1 cellular context compared by ENCODE assay signal in genomic region chr7:140049339-140050024, GRCh38.
TF ChIP-seq lines count a peak whose summit lies in the region.

No MANE protein-coding gene starts in this region.

TF ChIP-seq in HepG2, 621 proteins besides CTCF, POLR2A, EP300 and RAD21 (continued from another document and continues in another):
- TF ChIP-seq, protein P1, sequence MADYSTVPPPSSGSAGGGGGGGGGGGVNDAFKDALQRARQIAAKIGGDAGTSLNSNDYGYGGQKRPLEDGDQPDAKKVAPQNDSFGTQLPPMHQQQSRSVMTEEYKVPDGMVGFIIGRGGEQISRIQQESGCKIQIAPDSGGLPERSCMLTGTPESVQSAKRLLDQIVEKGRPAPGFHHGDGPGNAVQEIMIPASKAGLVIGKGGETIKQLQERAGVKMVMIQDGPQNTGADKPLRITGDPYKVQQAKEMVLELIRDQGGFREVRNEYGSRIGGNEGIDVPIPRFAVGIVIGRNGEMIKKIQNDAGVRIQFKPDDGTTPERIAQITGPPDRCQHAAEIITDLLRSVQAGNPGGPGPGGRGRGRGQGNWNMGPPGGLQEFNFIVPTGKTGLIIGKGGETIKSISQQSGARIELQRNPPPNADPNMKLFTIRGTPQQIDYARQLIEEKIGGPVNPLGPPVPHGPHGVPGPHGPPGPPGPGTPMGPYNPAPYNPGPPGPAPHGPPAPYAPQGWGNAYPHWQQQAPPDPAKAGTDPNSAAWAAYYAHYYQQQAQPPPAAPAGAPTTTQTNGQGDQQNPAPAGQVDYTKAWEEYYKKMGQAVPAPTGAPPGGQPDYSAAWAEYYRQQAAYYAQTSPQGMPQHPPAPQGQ (CRISPR knock-in tag; IDR thresholded peaks at IDR 0.05; ENCODE audit: borderline replicate concordance): no peak
- TF ChIP-seq, protein P2, sequence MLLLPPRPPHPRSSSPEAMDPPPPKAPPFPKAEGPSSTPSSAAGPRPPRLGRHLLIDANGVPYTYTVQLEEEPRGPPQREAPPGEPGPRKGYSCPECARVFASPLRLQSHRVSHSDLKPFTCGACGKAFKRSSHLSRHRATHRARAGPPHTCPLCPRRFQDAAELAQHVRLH (CRISPR knock-in tag; IDR thresholded peaks at IDR 0.05; ENCODE audit: borderline replicate concordance, low read depth): 0 out of 2 replicates have a peak, but pooled peaks have one; percentile 69
- TF ChIP-seq SMAD1 (CRISPR knock-in tag; IDR thresholded peaks at IDR 0.05; ENCODE audit: borderline replicate concordance, low read depth) (peak; percentile 47; the same call in 1 of the 2 replicates), ZNF101 (CRISPR knock-in tag; IDR thresholded peaks at IDR 0.05; ENCODE audit: borderline replicate concordance, low read depth) (0 out of 2 replicates have a peak, but pooled peaks have one; percentile 66), TARDBP (CRISPR knock-in tag; IDR thresholded peaks at IDR 0.05) (peak; percentile 96), ATF7 (IDR thresholded peaks at IDR 0.05) (no peak), ATF7 (CRISPR knock-in tag; IDR thresholded peaks at IDR 0.05) (peak; percentile 70; the same call in 1 of the 2 replicates), GPN1 (CRISPR knock-in tag; IDR thresholded peaks at IDR 0.05; ENCODE audit: borderline replicate concordance) (no peak), HNRNPH1 (optimal IDR thresholded peaks at IDR 0.05; ENCODE audit: low read depth, low read length) (no peak), CEBPG (CRISPR knock-in tag; IDR thresholded peaks at IDR 0.05) (peak; percentile 67), ZNF10 (CRISPR knock-in tag; IDR thresholded peaks at IDR 0.05; ENCODE audit: borderline replicate concordance, low read depth) (no peak), ZNF331 (CRISPR knock-in tag; IDR thresholded peaks at IDR 0.05) (peak; percentile 83), PAF1 (CRISPR knock-in tag; IDR thresholded peaks at IDR 0.05) (no peak), ZNF264 (CRISPR knock-in tag; IDR thresholded peaks at IDR 0.05) (peak; percentile 86), NR2F2 (IDR thresholded peaks at IDR 0.05; ENCODE audit: borderline replicate concordance, low read depth) (peak; percentile 99), ZNF550 (CRISPR knock-in tag; IDR thresholded peaks at IDR 0.05; ENCODE audit: borderline replicate concordance) (no peak), CBX5 (CRISPR knock-in tag; IDR thresholded peaks at IDR 0.05; ENCODE audit: borderline replicate concordance) (peak; percentile 66; the same call in 1 of the 2 replicates), ZNF207 (IDR thresholded peaks at IDR 0.05; ENCODE audit: borderline replicate concordance) (no peak), ZNF746 (CRISPR knock-in tag; IDR thresholded peaks at IDR 0.05) (peak; percentile 70; the same call in 1 of the 2 replicates), ZNF589 (CRISPR knock-in tag; conservative IDR thresholded peaks at IDR 0.05) (no peak), ZNF292 (CRISPR knock-in tag; IDR thresholded peaks at IDR 0.05; ENCODE audit: borderline replicate concordance, low read depth) (peak; percentile 62; the same call in 1 of the 2 replicates), PCBP2 (optimal IDR thresholded peaks at IDR 0.05; ENCODE audit: low read depth, low read length, poor library complexity, severe bottlenecking) (no peak), ARHGAP35 (CRISPR knock-in tag; IDR thresholded peaks at IDR 0.05; ENCODE audit: borderline replicate concordance) (no peak), CREB3 (CRISPR knock-in tag; IDR thresholded peaks at IDR 0.05) (no peak), HDAC1 (CRISPR knock-in tag; IDR thresholded peaks at IDR 0.05) (peak; percentile 87), SAP130 (CRISPR knock-in tag; IDR thresholded peaks at IDR 0.05; ENCODE audit: low read depth) (peak; percentile 88), ZNF670 (CRISPR knock-in tag; IDR thresholded peaks at IDR 0.05; ENCODE audit: borderline replicate concordance) (peak; percentile 20; the same call in 1 of the 2 replicates), ZNF652 (CRISPR knock-in tag; IDR thresholded peaks at IDR 0.05; ENCODE audit: borderline replicate concordance, low read depth) (0 out of 2 replicates have a peak, but pooled peaks have one; percentile 32), DNMT3B (CRISPR knock-in tag; conservative IDR thresholded peaks at IDR 0.05) (0 out of 2 replicates have a peak, but pooled peaks have one; percentile 51), NAIF1 (CRISPR knock-in tag; IDR thresholded peaks at IDR 0.05; ENCODE audit: borderline replicate concordance) (peak; percentile 90), MED13 (CRISPR knock-in tag; IDR thresholded peaks at IDR 0.05) (peak; percentile 83), SUZ12 (IDR thresholded peaks at IDR 0.05; ENCODE audit: low read depth, low read length) (no peak), ATAD3A (CRISPR knock-in tag; IDR thresholded peaks at IDR 0.05) (no peak), ZNF33A (CRISPR knock-in tag; IDR thresholded peaks at IDR 0.05; ENCODE audit: borderline replicate concordance) (no peak), FOXO1 (CRISPR knock-in tag; IDR thresholded peaks at IDR 0.05) (peak; percentile 97), ZNF160 (CRISPR knock-in tag; IDR thresholded peaks at IDR 0.05) (peak; percentile 55; the same call in 1 of the 2 replicates), NR2F6 (IDR thresholded peaks at IDR 0.05) (peak; percentile 99), NR2F6 (CRISPR knock-in tag; IDR thresholded peaks at IDR 0.05) (peak; percentile 99), SCMH1 (CRISPR knock-in tag; IDR thresholded peaks at IDR 0.05; ENCODE audit: borderline replicate concordance) (no peak)
- TF ChIP-seq, protein P3, sequence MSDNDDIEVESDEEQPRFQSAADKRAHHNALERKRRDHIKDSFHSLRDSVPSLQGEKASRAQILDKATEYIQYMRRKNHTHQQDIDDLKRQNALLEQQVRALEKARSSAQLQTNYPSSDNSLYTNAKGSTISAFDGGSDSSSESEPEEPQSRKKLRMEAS (IDR thresholded peaks at IDR 0.05): peak; percentile 61
- TF ChIP-seq, protein P4, sequence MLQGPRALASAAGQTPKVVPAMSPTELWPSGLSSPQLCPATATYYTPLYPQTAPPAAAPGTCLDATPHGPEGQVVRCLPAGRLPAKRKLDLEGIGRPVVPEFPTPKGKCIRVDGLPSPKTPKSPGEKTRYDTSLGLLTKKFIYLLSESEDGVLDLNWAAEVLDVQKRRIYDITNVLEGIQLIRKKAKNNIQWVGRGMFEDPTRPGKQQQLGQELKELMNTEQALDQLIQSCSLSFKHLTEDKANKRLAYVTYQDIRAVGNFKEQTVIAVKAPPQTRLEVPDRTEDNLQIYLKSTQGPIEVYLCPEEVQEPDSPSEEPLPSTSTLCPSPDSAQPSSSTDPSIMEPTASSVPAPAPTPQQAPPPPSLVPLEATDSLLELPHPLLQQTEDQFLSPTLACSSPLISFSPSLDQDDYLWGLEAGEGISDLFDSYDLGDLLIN (CRISPR knock-in tag; IDR thresholded peaks at IDR 0.05; ENCODE audit: borderline replicate concordance): no peak
- TF ChIP-seq, protein P5, sequence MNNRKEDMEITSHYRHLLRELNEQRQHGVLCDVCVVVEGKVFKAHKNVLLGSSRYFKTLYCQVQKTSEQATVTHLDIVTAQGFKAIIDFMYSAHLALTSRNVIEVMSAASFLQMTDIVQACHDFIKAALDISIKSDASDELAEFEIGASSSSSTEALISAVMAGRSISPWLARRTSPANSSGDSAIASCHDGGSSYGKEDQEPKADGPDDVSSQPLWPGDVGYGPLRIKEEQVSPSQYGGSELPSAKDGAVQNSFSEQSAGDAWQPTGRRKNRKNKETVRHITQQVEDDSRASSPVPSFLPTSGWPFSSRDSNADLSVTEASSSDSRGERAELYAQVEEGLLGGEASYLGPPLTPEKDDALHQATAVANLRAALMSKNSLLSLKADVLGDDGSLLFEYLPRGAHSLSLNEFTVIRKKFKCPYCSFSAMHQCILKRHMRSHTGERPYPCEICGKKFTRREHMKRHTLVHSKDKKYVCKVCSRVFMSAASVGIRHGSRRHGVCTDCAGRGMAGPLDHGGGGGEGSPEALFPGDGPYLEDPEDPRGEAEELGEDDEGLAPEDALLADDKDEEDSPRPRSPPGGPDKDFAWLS (CRISPR knock-in tag; IDR thresholded peaks at IDR 0.05; ENCODE audit: borderline replicate concordance): no peak
- TF ChIP-seq, protein P6, sequence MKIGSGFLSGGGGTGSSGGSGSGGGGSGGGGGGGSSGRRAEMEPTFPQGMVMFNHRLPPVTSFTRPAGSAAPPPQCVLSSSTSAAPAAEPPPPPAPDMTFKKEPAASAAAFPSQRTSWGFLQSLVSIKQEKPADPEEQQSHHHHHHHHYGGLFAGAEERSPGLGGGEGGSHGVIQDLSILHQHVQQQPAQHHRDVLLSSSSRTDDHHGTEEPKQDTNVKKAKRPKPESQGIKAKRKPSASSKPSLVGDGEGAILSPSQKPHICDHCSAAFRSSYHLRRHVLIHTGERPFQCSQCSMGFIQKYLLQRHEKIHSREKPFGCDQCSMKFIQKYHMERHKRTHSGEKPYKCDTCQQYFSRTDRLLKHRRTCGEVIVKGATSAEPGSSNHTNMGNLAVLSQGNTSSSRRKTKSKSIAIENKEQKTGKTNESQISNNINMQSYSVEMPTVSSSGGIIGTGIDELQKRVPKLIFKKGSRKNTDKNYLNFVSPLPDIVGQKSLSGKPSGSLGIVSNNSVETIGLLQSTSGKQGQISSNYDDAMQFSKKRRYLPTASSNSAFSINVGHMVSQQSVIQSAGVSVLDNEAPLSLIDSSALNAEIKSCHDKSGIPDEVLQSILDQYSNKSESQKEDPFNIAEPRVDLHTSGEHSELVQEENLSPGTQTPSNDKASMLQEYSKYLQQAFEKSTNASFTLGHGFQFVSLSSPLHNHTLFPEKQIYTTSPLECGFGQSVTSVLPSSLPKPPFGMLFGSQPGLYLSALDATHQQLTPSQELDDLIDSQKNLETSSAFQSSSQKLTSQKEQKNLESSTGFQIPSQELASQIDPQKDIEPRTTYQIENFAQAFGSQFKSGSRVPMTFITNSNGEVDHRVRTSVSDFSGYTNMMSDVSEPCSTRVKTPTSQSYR (CRISPR knock-in tag; IDR thresholded peaks at IDR 0.05; ENCODE audit: borderline replicate concordance): peak; percentile 67; the same call in 1 of the 2 replicates
- TF ChIP-seq, protein P7, sequence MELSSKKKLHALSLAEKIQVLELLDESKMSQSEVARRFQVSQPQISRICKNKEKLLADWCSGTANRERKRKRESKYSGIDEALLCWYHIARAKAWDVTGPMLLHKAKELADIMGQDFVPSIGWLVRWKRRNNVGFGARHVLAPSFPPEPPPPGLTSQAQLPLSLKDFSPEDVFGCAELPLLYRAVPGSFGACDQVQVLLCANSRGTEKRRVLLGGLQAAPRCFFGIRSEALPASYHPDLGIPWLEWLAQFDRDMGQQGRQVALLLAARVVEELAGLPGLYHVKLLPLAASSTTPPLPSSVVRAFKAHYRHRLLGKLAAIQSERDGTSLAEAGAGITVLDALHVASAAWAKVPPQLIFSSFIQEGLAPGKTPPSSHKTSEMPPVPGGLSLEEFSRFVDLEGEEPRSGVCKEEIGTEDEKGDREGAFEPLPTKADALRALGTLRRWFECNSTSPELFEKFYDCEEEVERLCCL (CRISPR knock-in tag; IDR thresholded peaks at IDR 0.05; ENCODE audit: borderline replicate concordance): peak; percentile 27; the same call in 1 of the 2 replicates
- TF ChIP-seq, protein P8, sequence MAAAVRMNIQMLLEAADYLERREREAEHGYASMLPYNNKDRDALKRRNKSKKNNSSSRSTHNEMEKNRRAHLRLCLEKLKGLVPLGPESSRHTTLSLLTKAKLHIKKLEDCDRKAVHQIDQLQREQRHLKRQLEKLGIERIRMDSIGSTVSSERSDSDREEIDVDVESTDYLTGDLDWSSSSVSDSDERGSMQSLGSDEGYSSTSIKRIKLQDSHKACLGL (CRISPR knock-in tag; IDR thresholded peaks at IDR 0.05): 0 out of 2 replicates have a peak, but pooled peaks have one; percentile 22
- TF ChIP-seq, protein P9, sequence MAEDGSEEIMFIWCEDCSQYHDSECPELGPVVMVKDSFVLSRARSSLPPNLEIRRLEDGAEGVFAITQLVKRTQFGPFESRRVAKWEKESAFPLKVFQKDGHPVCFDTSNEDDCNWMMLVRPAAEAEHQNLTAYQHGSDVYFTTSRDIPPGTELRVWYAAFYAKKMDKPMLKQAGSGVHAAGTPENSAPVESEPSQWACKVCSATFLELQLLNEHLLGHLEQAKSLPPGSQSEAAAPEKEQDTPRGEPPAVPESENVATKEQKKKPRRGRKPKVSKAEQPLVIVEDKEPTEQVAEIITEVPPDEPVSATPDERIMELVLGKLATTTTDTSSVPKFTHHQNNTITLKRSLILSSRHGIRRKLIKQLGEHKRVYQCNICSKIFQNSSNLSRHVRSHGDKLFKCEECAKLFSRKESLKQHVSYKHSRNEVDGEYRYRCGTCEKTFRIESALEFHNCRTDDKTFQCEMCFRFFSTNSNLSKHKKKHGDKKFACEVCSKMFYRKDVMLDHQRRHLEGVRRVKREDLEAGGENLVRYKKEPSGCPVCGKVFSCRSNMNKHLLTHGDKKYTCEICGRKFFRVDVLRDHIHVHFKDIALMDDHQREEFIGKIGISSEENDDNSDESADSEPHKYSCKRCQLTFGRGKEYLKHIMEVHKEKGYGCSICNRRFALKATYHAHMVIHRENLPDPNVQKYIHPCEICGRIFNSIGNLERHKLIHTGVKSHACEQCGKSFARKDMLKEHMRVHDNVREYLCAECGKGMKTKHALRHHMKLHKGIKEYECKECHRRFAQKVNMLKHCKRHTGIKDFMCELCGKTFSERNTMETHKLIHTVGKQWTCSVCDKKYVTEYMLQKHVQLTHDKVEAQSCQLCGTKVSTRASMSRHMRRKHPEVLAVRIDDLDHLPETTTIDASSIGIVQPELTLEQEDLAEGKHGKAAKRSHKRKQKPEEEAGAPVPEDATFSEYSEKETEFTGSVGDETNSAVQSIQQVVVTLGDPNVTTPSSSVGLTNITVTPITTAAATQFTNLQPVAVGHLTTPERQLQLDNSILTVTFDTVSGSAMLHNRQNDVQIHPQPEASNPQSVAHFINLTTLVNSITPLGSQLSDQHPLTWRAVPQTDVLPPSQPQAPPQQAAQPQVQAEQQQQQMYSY (CRISPR knock-in tag; IDR thresholded peaks at IDR 0.05): 0 out of 2 replicates have a peak, but pooled peaks have one; percentile 18
- TF ChIP-seq, protein P10, sequence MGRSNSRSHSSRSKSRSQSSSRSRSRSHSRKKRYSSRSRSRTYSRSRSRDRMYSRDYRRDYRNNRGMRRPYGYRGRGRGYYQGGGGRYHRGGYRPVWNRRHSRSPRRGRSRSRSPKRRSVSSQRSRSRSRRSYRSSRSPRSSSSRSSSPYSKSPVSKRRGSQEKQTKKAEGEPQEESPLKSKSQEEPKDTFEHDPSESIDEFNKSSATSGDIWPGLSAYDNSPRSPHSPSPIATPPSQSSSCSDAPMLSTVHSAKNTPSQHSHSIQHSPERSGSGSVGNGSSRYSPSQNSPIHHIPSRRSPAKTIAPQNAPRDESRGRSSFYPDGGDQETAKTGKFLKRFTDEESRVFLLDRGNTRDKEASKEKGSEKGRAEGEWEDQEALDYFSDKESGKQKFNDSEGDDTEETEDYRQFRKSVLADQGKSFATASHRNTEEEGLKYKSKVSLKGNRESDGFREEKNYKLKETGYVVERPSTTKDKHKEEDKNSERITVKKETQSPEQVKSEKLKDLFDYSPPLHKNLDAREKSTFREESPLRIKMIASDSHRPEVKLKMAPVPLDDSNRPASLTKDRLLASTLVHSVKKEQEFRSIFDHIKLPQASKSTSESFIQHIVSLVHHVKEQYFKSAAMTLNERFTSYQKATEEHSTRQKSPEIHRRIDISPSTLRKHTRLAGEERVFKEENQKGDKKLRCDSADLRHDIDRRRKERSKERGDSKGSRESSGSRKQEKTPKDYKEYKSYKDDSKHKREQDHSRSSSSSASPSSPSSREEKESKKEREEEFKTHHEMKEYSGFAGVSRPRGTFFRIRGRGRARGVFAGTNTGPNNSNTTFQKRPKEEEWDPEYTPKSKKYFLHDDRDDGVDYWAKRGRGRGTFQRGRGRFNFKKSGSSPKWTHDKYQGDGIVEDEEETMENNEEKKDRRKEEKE (IDR thresholded peaks at IDR 0.05): no peak
